ENCODE assay signal across 29 cellular contexts in genomic region chr2:236014408-236015131, GRCh38.
DNase-seq lines count a peak whose midpoint lies in the region; ATAC-seq and TF ChIP-seq lines count a peak whose summit lies in the region.
"Had no signal": no experiment of that assay in that cellular context is flagged by ENCODE, and none has a peak within 500 bp of the region (broad histone marks: within the 10 kb centered on the region; RNA-seq: fewer than 3 reads in every experiment).

No MANE protein-coding gene starts in this region.

- no peak overlapping the region for H3K4me3 ChIP-seq in BLaER1 treated with 17β-estradiol and CSF1 and Interleukin-3, amounts not matched to agents 10 nM and 100 nM
- H3K4me3 ChIP-seq in choroid plexus epithelial cell (ENCODE audit: low read depth, low read length), result no peak overlapping the region
- no peak overlapping the region for H3K4me3 ChIP-seq in Caco-2 (ENCODE audit: low read depth, low read length)
- H3K4me3 ChIP-seq in suprapubic skin, result no peak overlapping the region
- H3K4me3 ChIP-seq: GM12878, HAP-1, skin epidermis had no signal

- no TSS peak for BruUV-seq in Caco-2 (replicated peaks; lab: Mats Ljungman, UMichigan)

- peak overlapping the region; percentile 51 to 85 (median 74) for H3K4me2 ChIP-seq in BLaER1 treated with 17β-estradiol and CSF1 and Interleukin-3, amounts not matched to agents 10 nM and 100 nM

- DNase-seq in NCI-H2107 (lab: John Stamatoyannopoulos, UW), result peak; percentile 24
- peak; percentile 15 for DNase-seq in choroid plexus epithelial cell (ENCODE audit: low read depth)
- peak; percentile 71 for DNase-seq in left kidney (ENCODE audit: low read depth, low spot score)
- DNase-seq in Caco-2, result no peak
- DNase-seq in suprapubic skin (ENCODE audit: low spot score in 2 of 2), result no peak
- no peak for DNase-seq in activated T-cell treated with anti-CD3 and anti-CD28 coated beads, Interleukin-2, amount 50 U/mL, for 1 hour
- DNase-seq: activated CD4-positive, alpha-beta T cell treated with anti-CD3 and anti-CD28 coated beads for 4 hours; activated naive CD4-positive, alpha-beta T cell; activated T-cell treated with anti-CD3 and anti-CD28 coated beads, Interleukin-2, amount 50 U/mL, for 48 hours; Calu3; DND-41; effector memory CD4-positive, alpha-beta T cell; foreskin melanocyte; left cardiac atrium; NCI-H1092; NCI-H2029 treated with DMSO at 0.1 percent for 48 hours; occipital lobe; stimulated activated CD4-positive, alpha-beta T cell treated with anti-CD3 and anti-CD28 coated beads, Interleukin-1b, Interleukin-23, amount 100 ng/mL, for 48 hours had no signal

- H4K20me1 ChIP-seq in BLaER1 treated with 17β-estradiol and CSF1 and Interleukin-3, amounts not matched to agents 10 nM and 100 nM, result peaks cover 0 to 7% (median 0%) of the 10 kb centered on the region in 11 experiments; a peak in 2 of 22 replicates

- TF ChIP-seq CTCF in choroid plexus epithelial cell (conservative IDR thresholded peaks at IDR 0.05; ENCODE audit: low read depth, low read length) (no peak), Caco-2 (IDR thresholded peaks at IDR 0.05; ENCODE audit: insufficient read depth in 1 of 2, low read depth in 1 of 2, low read length in 1 of 2, severe bottlenecking in 1 of 2, unreplicated experiment in 1 of 2) (no peak), suprapubic skin (IDR thresholded peaks at IDR 0.05) (no peak)

- H3K4me3 Mint-ChIP-seq in Caco-2 (ENCODE audit: unreplicated experiment), result no peak overlapping the region
- H3K4me3 Mint-ChIP-seq: brain; memory B cell; stimulated activated memory B cell treated with anti-CD40 and anti-IgM and Interleukin-4, amounts not matched to agents 10 μg/mL and 1 μg/mL and 100 μg/mL, for 72 hours; T-helper 1 cell treated with Interleukin-12 subunit alpha and Interleukin-12 subunit beta and Interleukin-4 antibody, amounts not matched to agents 30 μg/mL and 1 μg/mL, for 36 hours had no signal

- no peak for TF ChIP-seq POLR2A in suprapubic skin (IDR thresholded peaks at IDR 0.05)

- peak overlapping the region in 4 of 11 experiments; percentile 14 to 72 (median 50); a peak in 5 of 22 replicates for H3K27ac ChIP-seq in BLaER1 treated with 17β-estradiol and CSF1 and Interleukin-3, amounts not matched to agents 10 nM and 100 nM
- H3K27ac ChIP-seq in suprapubic skin, result no peak overlapping the region
- H3K27ac ChIP-seq: HL-60, skin epidermis had no signal

- peaks cover 0 to 25% (median 12%) of the 10 kb centered on the region in 11 experiments; a peak in 14 of 22 replicates for H3K36me3 ChIP-seq in BLaER1 treated with 17β-estradiol and CSF1 and Interleukin-3, amounts not matched to agents 10 nM and 100 nM
- no peaks in the 10 kb centered on the region for H3K36me3 ChIP-seq in Caco-2 (ENCODE audit: control insufficient read depth, insufficient read depth, low read length)
- no peaks in the 10 kb centered on the region for H3K36me3 ChIP-seq in suprapubic skin
- H3K36me3 ChIP-seq: HAP-1 had no signal

- H3K9me3 Mint-ChIP-seq in Caco-2 (ENCODE audit: unreplicated experiment), result no peaks in the 10 kb centered on the region
- H3K9me3 Mint-ChIP-seq: brain; T-helper 1 cell treated with Interleukin-12 subunit alpha and Interleukin-12 subunit beta and Interleukin-4 antibody, amounts not matched to agents 30 μg/mL and 1 μg/mL, for 36 hours had no signal

- H3K4me1 Mint-ChIP-seq in Caco-2 (ENCODE audit: low read depth, unreplicated experiment), result no peaks in the 10 kb centered on the region
- H3K4me1 Mint-ChIP-seq: stimulated activated memory B cell treated with anti-CD40 and anti-IgM and Interleukin-4, amounts not matched to agents 10 μg/mL and 1 μg/mL and 100 μg/mL, for 72 hours had no signal

- H3K27me3 ChIP-seq in BLaER1 treated with 17β-estradiol and CSF1 and Interleukin-3, amounts not matched to agents 10 nM and 100 nM, result peaks cover 23 to 33% (median 29%) of the 10 kb centered on the region in 11 experiments
- H3K27me3 ChIP-seq in Caco-2 (replicated peaks; ENCODE audit: control insufficient read depth, insufficient read depth, low read length) (no peaks in the 10 kb centered on the region), suprapubic skin (no peaks in the 10 kb centered on the region)

- no peaks in the 10 kb centered on the region for H3K27me3 Mint-ChIP-seq in Caco-2 (ENCODE audit: insufficient read depth, unreplicated experiment)
- H3K27me3 Mint-ChIP-seq: brain had no signal

- POLR2A ChIA-PET in Caco-2 (lab: Charles Lee), result no interaction called here

- H3K9me3 ChIP-seq in BLaER1 treated with 17β-estradiol and CSF1 and Interleukin-3, amounts not matched to agents 10 nM and 100 nM (replicated peaks in 1 of 11), result peaks cover 0 to under 1% (median 0%) of the 10 kb centered on the region in 11 experiments; a peak in 1 of 22 replicates
- no peaks in the 10 kb centered on the region for H3K9me3 ChIP-seq in Caco-2
- H3K9me3 ChIP-seq in suprapubic skin, result no peaks in the 10 kb centered on the region
- H3K9me3 ChIP-seq: HAP-1 had no signal

- WGBS in suprapubic skin, result 81% methylated on average over 25 of the region's 25 CpGs

- no peak overlapping the region for H3K27ac Mint-ChIP-seq in Caco-2 (ENCODE audit: unreplicated experiment)
- H3K27ac Mint-ChIP-seq: brain; memory B cell; stimulated activated memory B cell treated with anti-CD40 and anti-IgM and Interleukin-4, amounts not matched to agents 10 μg/mL and 1 μg/mL and 100 μg/mL, for 72 hours; T-helper 1 cell treated with Interleukin-12 subunit alpha and Interleukin-12 subunit beta and Interleukin-4 antibody, amounts not matched to agents 30 μg/mL and 1 μg/mL, for 36 hours had no signal

- CTCF ChIA-PET in Caco-2 (lab: Charles Lee), result no interaction called here

- peak overlapping the region in 1 of 11 experiments; percentile 4; a peak in 1 of 22 replicates for H3K9ac ChIP-seq in BLaER1 treated with 17β-estradiol and CSF1 and Interleukin-3, amounts not matched to agents 10 nM and 100 nM

- intact Hi-C loops in Caco-2 (cut with micrococcal nuclease; ENCODE audit: unreplicated experiment), result no loop called here

- peaks cover 16% of the 10 kb centered on the region for H3K36me3 Mint-ChIP-seq in Caco-2 (ENCODE audit: insufficient read depth, unreplicated experiment)
- H3K36me3 Mint-ChIP-seq: memory B cell; stimulated activated memory B cell treated with anti-CD40 and anti-IgM and Interleukin-4, amounts not matched to agents 10 μg/mL and 1 μg/mL and 100 μg/mL, for 72 hours had no signal

- ATAC-seq in HG02571 (IDR thresholded peaks at IDR 0.05; ENCODE audit: unreplicated experiment), result no peak
- ATAC-seq: esophagus mucosa; GM12878; left cardiac atrium; stimulated activated memory B cell treated with anti-CD40 and anti-IgM and Interleukin-4, amounts not matched to agents 10 μg/mL and 1 μg/mL and 100 μg/mL, for 72 hours had no signal

- no peak for TF ChIP-seq EP300 in suprapubic skin (IDR thresholded peaks at IDR 0.05)

- H3K4me1 ChIP-seq in BLaER1 treated with 17β-estradiol and CSF1 and Interleukin-3, amounts not matched to agents 10 nM and 100 nM, result peaks cover 41 to 66% (median 61%) of the 10 kb centered on the region in 10 experiments
- H3K4me1 ChIP-seq in Caco-2 (no peaks in the 10 kb centered on the region), suprapubic skin (no peaks in the 10 kb centered on the region)

Comparison
In these comparisons a context has a peak if more than half of its experiments do, and no peak if none do; other contexts are left out.
1. DNase-seq: peak in NCI-H2107 (single experiment), choroid plexus epithelial cell (single experiment) and left kidney (single experiment); none in Caco-2 (0 of 2), suprapubic skin (0 of 2) and activated T-cell treated with anti-CD3 and anti-CD28 coated beads, Interleukin-2, amount 50 U/mL, for 1 hour (single experiment).